ENCODE assay signal across 9 cellular contexts in genomic region chr9:127388856-127389238, GRCh38. TPM values are rescaled to one million over a fixed set of nuclear protein-coding genes. Genes with fewer than 3 reads are reported as not detected.
DNase-seq lines count a peak whose midpoint lies in the region; ATAC-seq, FAIRE-seq and TF ChIP-seq lines count a peak whose summit lies in the region.
"Had no signal": no experiment of that assay in that cellular context is flagged by ENCODE, and none has a peak within 500 bp of the region (broad histone marks: within the 10 kb centered on the region; RNA-seq: fewer than 3 reads in every experiment).

No MANE protein-coding gene starts in this region.

- peaks cover 20 to 35% (median 24%) of the 10 kb centered on the region in 4 donors for H3K4me1 Mint-ChIP-seq in naive thymus-derived CD8-positive, alpha-beta T cell

- H4K5ac ChIP-seq in IMR-90 (ENCODE audit: low read depth, low read length), result peak overlapping the region; percentile 85

- ATAC-seq in IMR-90 (ENCODE audit: low read depth) (no peak; the same call in 1 of the 2 replicates), GM12878 (peak; percentile 17)
- no peak for ATAC-seq in naive thymus-derived CD8-positive, alpha-beta T cell

- in situ Hi-C loops in IMR-90 (cut with MboI; ENCODE audit: low sequenced_read_pairs) (loop anchor here (25.0 kb wide), 1 partner anchor 452 kb away; no protein-coding TSS in a partner anchor), GM12878 (cut with MboI) (no loop called here)

- TF ChIP-seq POLR2A in IMR-90 (IDR thresholded peaks at IDR 0.05; ENCODE audit: low read depth, low read length), result no peak
- TF ChIP-seq POLR2A in GM12878 (IDR thresholded peaks at IDR 0.05; ENCODE audit: low read depth, low read length), result no peak

- peak overlapping the region in 7 of 10 donors; percentile 57 to 90 (median 61) for H3K27ac Mint-ChIP-seq in naive thymus-derived CD8-positive, alpha-beta T cell

- H3K9ac ChIP-seq in IMR-90 (ENCODE audit: low read depth, low read length) (no peak overlapping the region), GM12878 (ENCODE audit: control insufficient read depth, insufficient read depth, low read length) (peak overlapping the region; percentile 30; the same call in 1 of the 2 replicates)

- 73% methylated on average over 3 of the region's 6 CpGs; no CpG with 5 or more reads in 1 of the 2 experiments for WGBS in IMR-90 (ENCODE audit: extremely low coverage in 2 of 2, insufficient read length in 1 of 2), 2 experiments
- 29% methylated on average over 6 of the region's 6 CpGs for WGBS in GM12878 (ENCODE audit: insufficient coverage, insufficient replicate concordance, low lambda C conversion rate, missing lambda C conversion rate)

- DNase-seq in IMR-90, result no peak
- no peak for DNase-seq in GM12878 (ENCODE audit: low read depth, low spot score)
- DNase-seq in naive thymus-derived CD8-positive, alpha-beta T cell, result no peak
- no peak for DNase-seq in AML-193 (lab: John Stamatoyannopoulos, UW)
- no peak for DNase-seq in mucosa of gallbladder (ENCODE audit: low spot score)
- no peak for DNase-seq in GDM1 (lab: John Stamatoyannopoulos, UW)
- no peak for DNase-seq in NCI-H146 treated with DMSO at 0.1 percent for 48 hours (lab: John Stamatoyannopoulos, UW; ENCODE audit: unreplicated experiment)
- DNase-seq: DMS153 had no signal

- RAD21 ChIA-PET in GM12878 (lab: Charles Lee; ENCODE audit: unreplicated experiment), result interaction anchor here (1.0 to 1.4 kb wide), 3 partner anchors 8 to 35 kb away, joined by 3 to 10 read pairs (median 3); partner anchors contain the start of genes SLC2A8 and ZNF79

- H2AK5ac ChIP-seq in IMR-90 (ENCODE audit: low read depth, low read length), result peak overlapping the region; percentile 86

- no peaks in the 10 kb centered on the region for H3K36me3 ChIP-seq in ACC112 (ENCODE audit: insufficient read depth, low read length)
- H3K36me3 ChIP-seq in IMR-90 (ENCODE audit: control insufficient read depth, insufficient read depth, low read length), result no peaks in the 10 kb centered on the region
- H3K36me3 ChIP-seq in GM12878 (ENCODE audit: control insufficient read depth in 2 of 2, insufficient read depth in 2 of 2, low read length in 1 of 2), result no peaks in the 10 kb centered on the region

- no peak for TF ChIP-seq CTCF in IMR-90 (conservative IDR thresholded peaks at IDR 0.05; ENCODE audit: low read depth, low read length)
- TF ChIP-seq CTCF in GM12878 (IDR thresholded peaks at IDR 0.05 in 2 of 3, conservative IDR thresholded peaks at IDR 0.05 in 1 of 3; ENCODE audit: control insufficient read depth in 2 of 3, extremely low read depth in 1 of 3, insufficient read depth in 1 of 3, low read depth in 3 of 3, low read length in 3 of 3), result no peak

- H3K4me3 ChIP-seq in ACC112 (ENCODE audit: low read depth, low read length) (0 out of 2 replicates have a peak overlapping the region, but pooled peaks have one; percentile 8), IMR-90 (ENCODE audit: insufficient read depth, low read depth, low read length) (no peak overlapping the region), GM12878 (0 out of 2 replicates have a peak overlapping the region, but pooled peaks have one; percentile 9)

- no peak overlapping the region; the same call in 1 of the 2 replicates for H3K14ac ChIP-seq in IMR-90 (replicated peaks; ENCODE audit: low read depth, low read length)

- H3K9me3 ChIP-seq in IMR-90 (ENCODE audit: control insufficient read depth, insufficient read depth, low read length) (no peaks in the 10 kb centered on the region), GM12878 (replicated peaks; ENCODE audit: control insufficient read depth, insufficient read depth, low read length) (no peaks in the 10 kb centered on the region)

- H3K27me3 Mint-ChIP-seq in naive thymus-derived CD8-positive, alpha-beta T cell, result peaks cover 49 to 80% (median 61%) of the 10 kb centered on the region in 5 donors

- peak overlapping the region; percentile 91 for H3K4me2 ChIP-seq in IMR-90 (ENCODE audit: low read depth, low read length)
- H3K4me2 ChIP-seq in GM12878 (ENCODE audit: control insufficient read depth, insufficient read depth), result peak overlapping the region; percentile 51

- POLR2A ChIA-PET in IMR-90 (lab: Charles Lee; ENCODE audit: unreplicated experiment), result no interaction called here
- POLR2A ChIA-PET in GM12878 (lab: Charles Lee), result interaction anchor here (0.6 to 1.1 kb wide), 5 partner anchors 266 to 690 kb away, joined by 3 to 5 read pairs (median 3); no protein-coding TSS in a partner anchor
- POLR2A ChIA-PET in naive thymus-derived CD8-positive, alpha-beta T cell (lab: Charles Lee), result interaction anchor here (0.7 to 1.4 kb wide), 6 partner anchors 8 to 165 kb away, joined by 3 to 10 read pairs (median 6); partner anchors contain the start of genes LRSAM1, RPL12, SLC2A8 and ZNF79

- H3K79me1 ChIP-seq in IMR-90 (ENCODE audit: low read depth in 1 of 2, low read length in 2 of 2), result no peaks in the 10 kb centered on the region

- H3K36me3 Mint-ChIP-seq in naive thymus-derived CD8-positive, alpha-beta T cell, result peaks cover 0 to 4% (median 0%) of the 10 kb centered on the region in 3 donors

- SMC1A ChIA-PET in GM12878 (lab: Charles Lee; ENCODE audit: uncharacterized antibody, unreplicated experiment), result interaction anchor here (1.1 to 1.3 kb wide), 4 partner anchors 8 to 81 kb away, joined by 3 to 5 read pairs (median 4); partner anchors contain the start of genes SLC2A8 and ZNF79

- H2AFZ ChIP-seq in ACC112 (ENCODE audit: low read length, unreplicated experiment), result peak overlapping the region; percentile 57
- no peak overlapping the region for H2AFZ ChIP-seq in IMR-90 (replicated peaks; ENCODE audit: low read length, poor library complexity)
- peak overlapping the region; percentile 40 for H2AFZ ChIP-seq in GM12878 (ENCODE audit: control insufficient read depth, low read depth, low read length)

- CTCF ChIA-PET in IMR-90 (lab: Yijun Ruan, JAX), result interaction anchor here (0.6 kb wide), 1 partner anchor 17 kb away, joined by 4 read pairs; no protein-coding TSS in a partner anchor
- CTCF ChIA-PET in GM12878 (lab: Yijun Ruan, JAX), result interaction anchor here (1.0 to 1.8 kb wide), 3 partner anchors 8 to 71 kb away, joined by 3 to 8 read pairs (median 3); partner anchors contain the start of gene SLC2A8

- peak overlapping the region; percentile 42; the same call in 1 of the 2 replicates for H4K91ac ChIP-seq in IMR-90 (ENCODE audit: insufficient read depth, low read depth, low read length)

- peaks cover 0 to 2% (median 0%) of the 10 kb centered on the region in 9 donors for H3K9me3 Mint-ChIP-seq in naive thymus-derived CD8-positive, alpha-beta T cell

- H3K56ac ChIP-seq in IMR-90 (ENCODE audit: extremely low read depth, insufficient read depth, low read length), result no peak overlapping the region

- H2AK9ac ChIP-seq in IMR-90 (replicated peaks; ENCODE audit: low read depth, low read length, poor library complexity), result no peak overlapping the region

- TF ChIP-seq EP300 in GM12878 (IDR thresholded peaks at IDR 0.05; ENCODE audit: borderline replicate concordance in 1 of 2, control insufficient read depth in 1 of 2, low read depth in 2 of 2, low read length in 2 of 2), result no peak

- peak overlapping the region; percentile 55; the same call in 1 of the 3 replicates for H2BK15ac ChIP-seq in IMR-90 (ENCODE audit: low read depth, low read length)

- H3K4me3 Mint-ChIP-seq in naive thymus-derived CD8-positive, alpha-beta T cell, result peak overlapping the region; percentile 2 to 86 (median 28)

- dilution Hi-C loops in IMR-90 (cut with HindIII; ENCODE audit: low sequenced_read_pairs, unreplicated experiment), result no loop called here

- peak overlapping the region in 1 of 2 experiments; percentile 43; a peak in 1 of 4 replicates for H4K8ac ChIP-seq in IMR-90 (ENCODE audit: low read depth in 2 of 2, low read length in 2 of 2)

- H3K27me3 ChIP-seq in ACC112 (ENCODE audit: insufficient read depth, low read length) (peaks cover 22% of the 10 kb centered on the region), IMR-90 (ENCODE audit: control insufficient read depth, insufficient read depth, low read length) (peaks cover 19% of the 10 kb centered on the region), GM12878 (replicated peaks in 1 of 2; ENCODE audit: control insufficient read depth in 2 of 2, insufficient read depth in 2 of 2, low read length in 1 of 2) (no peaks in the 10 kb centered on the region)

- H2BK120ac ChIP-seq in IMR-90 (ENCODE audit: low read depth, low read length), result peak overlapping the region; percentile 57; the same call in 1 of the 2 replicates

- H4K20me1 ChIP-seq in IMR-90 (ENCODE audit: insufficient read depth, low read length) (peaks cover 9% of the 10 kb centered on the region; the same call in 1 of the 2 replicates), GM12878 (ENCODE audit: control insufficient read depth, insufficient read depth) (no peaks in the 10 kb centered on the region)

- intact Hi-C loops in IMR-90 (cut with micrococcal nuclease) (loop anchor here (2.0 kb wide), 1 partner anchor 174 kb away; no protein-coding TSS in a partner anchor), GM12878 (cut with micrococcal nuclease; ENCODE audit: unreplicated experiment) (no loop called here)

- peak; percentile 13 for FAIRE-seq in GM12878 (lab: Jason Lieb, UNC)

- peak overlapping the region; percentile 49 for H3K4ac ChIP-seq in IMR-90 (ENCODE audit: low read depth, low read length)

- TF ChIP-seq RAD21 in IMR-90 (IDR thresholded peaks at IDR 0.05; ENCODE audit: low read length) (no peak), GM12878 (IDR thresholded peaks at IDR 0.05; ENCODE audit: insufficient read depth, low read depth, low read length) (no peak)

- peak overlapping the region; percentile 71 for H2BK5ac ChIP-seq in IMR-90 (ENCODE audit: low read depth, low read length, poor library complexity, severe bottlenecking)

- H3K9me1 ChIP-seq in IMR-90 (ENCODE audit: insufficient read depth, low read length), result peaks cover 11% of the 10 kb centered on the region

- peak overlapping the region; percentile 45 for H2BK20ac ChIP-seq in IMR-90 (ENCODE audit: low read depth, low read length)

- peak overlapping the region; percentile 30; the same call in 1 of the 2 replicates for H3K23ac ChIP-seq in IMR-90 (ENCODE audit: low read depth, low read length)

- peak overlapping the region; percentile 93 for H3K18ac ChIP-seq in IMR-90 (ENCODE audit: low read depth, low read length)

- H3K79me2 ChIP-seq in ACC112 (ENCODE audit: control insufficient read depth, insufficient read depth, low read length, unreplicated experiment) (no peaks in the 10 kb centered on the region), GM12878 (ENCODE audit: control insufficient read depth, insufficient read depth, low read length) (no peaks in the 10 kb centered on the region)

- H3K4me1 ChIP-seq in ACC112 (ENCODE audit: control insufficient read depth, insufficient read depth, low read length, unreplicated experiment) (peaks cover 14% of the 10 kb centered on the region), IMR-90 (ENCODE audit: control insufficient read depth, insufficient read depth, low read length) (peaks cover 5% of the 10 kb centered on the region), GM12878 (ENCODE audit: control insufficient read depth, insufficient read depth, low read length) (peaks cover 27% of the 10 kb centered on the region)

- H3K27ac ChIP-seq in ACC112 (ENCODE audit: low read depth, low read length) (peak overlapping the region; percentile 42; the same call in 1 of the 2 replicates), IMR-90 (ENCODE audit: insufficient read depth, low read length) (peak overlapping the region; percentile 83; the same call in 1 of the 2 replicates), GM12878 (ENCODE audit: control insufficient read depth, insufficient read depth) (peak overlapping the region; percentile 65)

- BruUV-seq in IMR-90 (replicated peaks; lab: Mats Ljungman, UMichigan), result no TSS peak
- no TSS peak for BruUV-seq in GM12878 (replicated peaks; lab: Mats Ljungman, UMichigan)

RNA-seq across cellular contexts. Expression of gene SLC2A8, which starts 8.1 kb away (rescaled TPM):
- total RNA-seq in IMR-90 (2012; rRNA removed) (6.4 and 9.0 TPM in 2 replicates), GM12878 (2014; rRNA removed) (11.4 and 17.5 TPM in 2 replicates), GM12878 (2014; rRNA removed; fragmentation: Illumina TruSeq; extraction: Trizol) (4.6 and 4.7 TPM in 2 replicates), GM12878 (2021) (13.3 and 13.7 TPM in 2 replicates), mucosa of gallbladder (25.0 TPM)
- polyA plus RNA-seq in IMR-90 (2012; rRNA removed) (12.0 and 13.2 TPM in 2 replicates), GM12878 (2011; rRNA removed) (2.9 and 6.3 TPM in 2 replicates), GM12878 (2014; fragmentation: Illumina TruSeq; extraction: Trizol) (1.6 and 3.3 TPM in 2 replicates), GM12878 (2014; fragmentation: Nextera tagmentation; extraction: Ambion mirVana) (1 to 10 TPM in 1 of 2 experiments, under 1 TPM in 1; 0.31 to 1.4 TPM), GM12878 (2014; rRNA removed) (13.9 and 16.3 TPM in 2 replicates), GM12878 (2016; fragmentation: Nextera tagmentation; extraction: Ambion mirVana) (10 to 100 TPM; 16.8 to 22.7 TPM)
- polyA plus RNA-seq in IMR-90 (2012; cell fraction: cytosol; rRNA removed), result 4.0 and 12.6 TPM in 2 replicates
- 17.6 and 48.8 TPM in 2 replicates for polyA plus RNA-seq in IMR-90 (2012; cell fraction: nucleus; rRNA removed; ENCODE audit: low replicate concordance)
- 11.3 and 13.6 TPM in 2 replicates for total RNA-seq in GM12878 (2013; cell fraction: nucleolus; rRNA removed)
- polyA plus RNA-seq in GM12878 (2011; ENCODE audit: low read depth), result 5.3 TPM
- polyA plus RNA-seq in GM12878 (2011; cell fraction: cytosol; rRNA removed), result 7.4 and 13.6 TPM in 2 replicates
- 24.0 and 30.3 TPM in 2 replicates for polyA plus RNA-seq in GM12878 (2011; cell fraction: nucleus; rRNA removed)
- 9.2 and 9.4 TPM in 2 replicates for polyA plus RNA-seq in GM12878 (2012)
- 5.9 and 12.9 TPM in 2 replicates for polyA minus RNA-seq in GM12878 (2011; rRNA and poly(A)+ RNA removed)
- 7.0 and 9.9 TPM in 2 replicates for polyA minus RNA-seq in GM12878 (2011; cell fraction: cytosol; rRNA and poly(A)+ RNA removed)
- 5.0 and 11.5 TPM in 2 replicates for polyA minus RNA-seq in GM12878 (2011; cell fraction: nucleus; rRNA and poly(A)+ RNA removed)
- under 1 TPM; 0.19 to 0.39 TPM for total RNA-seq in naive thymus-derived CD8-positive, alpha-beta T cell
- 1 to 10 TPM in 1 of 3 donors, not detected in 2; 1.2 TPM for polyA plus RNA-seq in naive thymus-derived CD8-positive, alpha-beta T cell

RNA-seq across cellular contexts. Expression of gene ZNF79, which starts 35.3 kb away (rescaled TPM):
- total RNA-seq in IMR-90 (2012; rRNA removed) (13.9 and 15.4 TPM in 2 replicates), GM12878 (2014; rRNA removed) (11.2 and 14.1 TPM in 2 replicates), GM12878 (2014; rRNA removed; fragmentation: Illumina TruSeq; extraction: Trizol) (9.8 and 11.1 TPM in 2 replicates), GM12878 (2021) (10.2 and 12.4 TPM in 2 replicates), mucosa of gallbladder (7.6 TPM)
- polyA plus RNA-seq in IMR-90 (2012; rRNA removed) (5.3 and 5.6 TPM in 2 replicates), GM12878 (2011; rRNA removed) (9.9 and 12.2 TPM in 2 replicates), GM12878 (2014; fragmentation: Illumina TruSeq; extraction: Trizol) (9.5 and 11.9 TPM in 2 replicates), GM12878 (2014; fragmentation: Nextera tagmentation; extraction: Ambion mirVana) (1 to 10 TPM; 1.8 to 2.0 TPM), GM12878 (2014; rRNA removed) (8.7 and 9.3 TPM in 2 replicates), GM12878 (2016; fragmentation: Nextera tagmentation; extraction: Ambion mirVana) (10 to 100 TPM; 12.9 to 14.0 TPM)
- polyA plus RNA-seq in IMR-90 (2012; cell fraction: cytosol; rRNA removed), result 2.4 and 4.0 TPM in 2 replicates
- polyA plus RNA-seq in IMR-90 (2012; cell fraction: nucleus; rRNA removed; ENCODE audit: low replicate concordance), result 9.5 and 14.4 TPM in 2 replicates
- total RNA-seq in GM12878 (2013; cell fraction: nucleolus; rRNA removed), result 19.1 and 19.8 TPM in 2 replicates
- polyA plus RNA-seq in GM12878 (2011; ENCODE audit: low read depth), result 3.7 TPM
- polyA plus RNA-seq in GM12878 (2011; cell fraction: cytosol; rRNA removed), result 12.5 and 12.8 TPM in 2 replicates
- polyA plus RNA-seq in GM12878 (2011; cell fraction: nucleus; rRNA removed), result 16.2 and 16.3 TPM in 2 replicates
- polyA plus RNA-seq in GM12878 (2012), result 4.7 and 6.1 TPM in 2 replicates
- polyA minus RNA-seq in GM12878 (2011; rRNA and poly(A)+ RNA removed), result 23.2 and 26.5 TPM in 2 replicates
- polyA minus RNA-seq in GM12878 (2011; cell fraction: cytosol; rRNA and poly(A)+ RNA removed), result 4.4 and 6.8 TPM in 2 replicates
- 7.5 and 11.7 TPM in 2 replicates for polyA minus RNA-seq in GM12878 (2011; cell fraction: nucleus; rRNA and poly(A)+ RNA removed)
- total RNA-seq in naive thymus-derived CD8-positive, alpha-beta T cell, result 10 to 100 TPM; 15.2 to 17.2 TPM
- 1 to 10 TPM; 3.3 to 6.6 (median 4.9) TPM for polyA plus RNA-seq in naive thymus-derived CD8-positive, alpha-beta T cell
